Comparison of ENCODE assay signal across 36 cellular contexts in the genomic region with DNA sequence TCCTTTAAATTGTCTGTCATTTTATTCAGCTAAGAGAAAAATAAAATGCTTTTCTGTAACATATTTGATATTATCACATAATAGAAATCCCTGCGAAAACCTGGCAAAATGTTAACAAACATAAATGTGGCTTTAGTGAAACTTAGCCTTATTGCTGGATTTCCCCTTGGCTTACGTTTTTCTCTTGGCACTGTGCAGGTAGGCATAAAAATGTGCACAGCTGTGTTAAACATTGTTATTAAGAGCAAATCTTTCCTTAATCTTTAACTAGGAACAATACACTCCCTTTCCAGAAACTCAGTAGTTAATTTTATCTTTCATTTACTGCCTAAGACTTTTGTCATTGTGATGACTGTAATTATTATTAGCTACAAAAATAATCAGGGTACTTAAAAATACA.
"Had no signal": no experiment of that assay in that cellular context is flagged by ENCODE, and none has a peak within 500 bp of the region (broad histone marks: within the 10 kb centered on the region; RNA-seq: fewer than 3 reads in every experiment).

No MANE protein-coding gene starts in this region.

- H3K36me3 ChIP-seq: adrenal gland, brain microvascular endothelial cell, breast epithelium, WERI-Rb-1 had no signal

- ATAC-seq: activated CD4-positive, alpha-beta T cell treated with anti-CD3 and anti-CD28 coated beads for 36 hours; activated CD4-positive, CD25-positive, alpha-beta regulatory T cell treated with anti-CD3 and anti-CD28 coated beads, Interleukin-2, amount 50 U/mL, for 24 hours; activated CD8-positive, alpha-beta memory T cell treated with anti-CD3 and anti-CD28 coated beads, Interleukin-2, amount 10 ng/mL, durations not matched to agents 7 days and 5 days; activated CD8-positive, alpha-beta T cell treated with anti-CD3 and anti-CD28 coated beads, Interleukin-2, amount 10 ng/mL, durations not matched to agents 7 days and 5 days; body of pancreas; T-cell; WTC11 had no signal

- H3K4me3 ChIP-seq: adrenal gland, body of pancreas, breast epithelium had no signal

- DNase-seq: activated CD4-positive, alpha-beta memory T cell treated with anti-CD3 and anti-CD28 coated beads, Interleukin-2, amount 10 ng/mL, durations not matched to agents 7 days and 5 days; activated CD4-positive, alpha-beta T cell treated with anti-CD3 and anti-CD28 coated beads for 1 hour; activated CD4-positive, alpha-beta T cell treated with anti-CD3 and anti-CD28 coated beads for 36 hours; activated CD4-positive, alpha-beta T cell treated with anti-CD3 and anti-CD28 coated beads for 48 hours; activated CD4-positive, alpha-beta T cell treated with anti-CD3 and anti-CD28 coated beads, Interleukin-2, amount 10 ng/mL, durations not matched to agents 7 days and 5 days; activated CD4-positive, alpha-beta T cell treated with anti-CD3 and anti-CD28 coated beads, Interleukin-2, amount 50 U/mL, for 48 hours; activated CD4-positive, CD25-positive, alpha-beta regulatory T cell; activated CD8-positive, alpha-beta memory T cell treated with anti-CD3 and anti-CD28 coated beads for 24 hours; activated CD8-positive, alpha-beta memory T cell treated with anti-CD3 and anti-CD28 coated beads, Interleukin-2, amount 10 ng/mL, durations not matched to agents 7 days and 5 days; activated CD8-positive, alpha-beta memory T cell treated with anti-CD3 and anti-CD28 coated beads, Interleukin-2, amount 50 U/mL, for 48 hours; activated CD8-positive, alpha-beta T cell treated with anti-CD3 and anti-CD28 coated beads, Interleukin-2, amount 10 ng/mL, durations not matched to agents 7 days and 5 days; activated effector memory CD4-positive, alpha-beta T cell treated with Interleukin-2 at 50 U/mL for 16 hours; activated gamma-delta T cell; activated naive CD4-positive, alpha-beta T cell treated with anti-CD3 and anti-CD28 coated beads, Interleukin-2, amount 10 ng/mL, durations not matched to agents 7 days and 5 days; activated naive CD4-positive, alpha-beta T cell treated with Interleukin-2 at 50 U/mL for 16 hours; activated naive CD8-positive, alpha-beta T cell treated with anti-CD3 and anti-CD28 coated beads for 36 hours; activated T-cell treated with anti-CD3 and anti-CD28 coated beads, Interleukin-2, amount 50 U/mL, for 24 hours; activated T-cell treated with anti-CD3 and anti-CD28 coated beads, Interleukin-2, amount 50 U/mL, for 48 hours; adrenal gland; amniotic stem cell; aorta; body of pancreas; brain microvascular endothelial cell; central memory CD4-positive, alpha-beta T cell; T-cell; T-helper 2 cell; T-helper 9 cell; WERI-Rb-1 had no signal

- H3K27ac Mint-ChIP-seq: activated CD4-positive, alpha-beta memory T cell treated with anti-CD3 and anti-CD28 coated beads, Interleukin-2, amount 10 ng/mL, durations not matched to agents 7 days and 5 days; activated CD4-positive, alpha-beta T cell treated with anti-CD3 and anti-CD28 coated beads for 36 hours; activated CD4-positive, alpha-beta T cell treated with anti-CD3 and anti-CD28 coated beads, Interleukin-2, amount 10 ng/mL, durations not matched to agents 7 days and 5 days; activated CD8-positive, alpha-beta memory T cell treated with anti-CD3 and anti-CD28 coated beads, Interleukin-2, amount 10 ng/mL, durations not matched to agents 7 days and 5 days; activated CD8-positive, alpha-beta T cell treated with anti-CD3 and anti-CD28 coated beads, Interleukin-2, amount 10 ng/mL, durations not matched to agents 7 days and 5 days; activated naive CD4-positive, alpha-beta T cell treated with anti-CD3 and anti-CD28 coated beads, Interleukin-2, amount 10 ng/mL, durations not matched to agents 7 days and 5 days; activated naive CD4-positive, alpha-beta T cell treated with anti-CD3 and anti-CD28 coated beads, Interleukin-2, amount 50 U/mL, for 24 hours; activated naive CD8-positive, alpha-beta T cell treated with anti-CD3 and anti-CD28 coated beads for 36 hours; activated T-cell treated with anti-CD3 and anti-CD28 coated beads, Interleukin-2, amount 50 U/mL, for 24 hours; activated T-helper 2 cell treated with anti-CD3 and anti-CD28 coated beads, Interferon-gamma antibody, Interleukin-2, Interleukin-4, amounts not matched to agents 10 μg/mL and 5 μg/mL and 100 μg/mL, durations not matched to agents 14 hours and 24 hours and 36 hours; T-cell; T-helper 2 cell treated with Interferon-gamma antibody and Interleukin-4, amounts not matched to agents 5 μg/mL and 100 μg/mL, for 36 hours; WTC11 had no signal

- FAIRE-seq: astrocyte, TTC549 had no signal

- H3K36me3 Mint-ChIP-seq: activated CD8-positive, alpha-beta memory T cell treated with anti-CD3 and anti-CD28 coated beads, Interleukin-2, amount 10 ng/mL, durations not matched to agents 7 days and 5 days; activated naive CD4-positive, alpha-beta T cell treated with anti-CD3 and anti-CD28 coated beads, Interleukin-2, amount 10 ng/mL, durations not matched to agents 7 days and 5 days; activated naive CD4-positive, alpha-beta T cell treated with anti-CD3 and anti-CD28 coated beads, Interleukin-2, amount 50 U/mL, for 24 hours; activated naive CD8-positive, alpha-beta T cell treated with anti-CD3 and anti-CD28 coated beads for 36 hours; T-cell; WTC11 had no signal

- H3K27me3 Mint-ChIP-seq: activated CD4-positive, alpha-beta memory T cell treated with anti-CD3 and anti-CD28 coated beads, Interleukin-2, amount 10 ng/mL, durations not matched to agents 7 days and 5 days; activated CD4-positive, alpha-beta T cell treated with anti-CD3 and anti-CD28 coated beads for 36 hours; activated CD4-positive, alpha-beta T cell treated with anti-CD3 and anti-CD28 coated beads, Interleukin-2, amount 10 ng/mL, durations not matched to agents 7 days and 5 days; activated CD8-positive, alpha-beta memory T cell treated with anti-CD3 and anti-CD28 coated beads, Interleukin-2, amount 10 ng/mL, durations not matched to agents 7 days and 5 days; activated naive CD4-positive, alpha-beta T cell treated with anti-CD3 and anti-CD28 coated beads, Interleukin-2, amount 10 ng/mL, durations not matched to agents 7 days and 5 days; activated naive CD4-positive, alpha-beta T cell treated with anti-CD3 and anti-CD28 coated beads, Interleukin-2, amount 50 U/mL, for 24 hours; activated naive CD8-positive, alpha-beta T cell treated with anti-CD3 and anti-CD28 coated beads for 36 hours; activated T-cell treated with anti-CD3 and anti-CD28 coated beads, Interleukin-2, amount 50 U/mL, for 24 hours; T-cell had no signal

- H3K4me1 ChIP-seq: adrenal gland, breast epithelium had no signal

- H3K4me3 Mint-ChIP-seq: activated CD4-positive, alpha-beta memory T cell treated with anti-CD3 and anti-CD28 coated beads, Interleukin-2, amount 10 ng/mL, durations not matched to agents 7 days and 5 days; activated CD4-positive, alpha-beta T cell treated with anti-CD3 and anti-CD28 coated beads for 36 hours; activated CD4-positive, alpha-beta T cell treated with anti-CD3 and anti-CD28 coated beads, Interleukin-2, amount 10 ng/mL, durations not matched to agents 7 days and 5 days; activated CD8-positive, alpha-beta memory T cell treated with anti-CD3 and anti-CD28 coated beads, Interleukin-2, amount 10 ng/mL, durations not matched to agents 7 days and 5 days; activated CD8-positive, alpha-beta T cell treated with anti-CD3 and anti-CD28 coated beads, Interleukin-2, amount 10 ng/mL, durations not matched to agents 7 days and 5 days; activated naive CD4-positive, alpha-beta T cell treated with anti-CD3 and anti-CD28 coated beads, Interleukin-2, amount 10 ng/mL, durations not matched to agents 7 days and 5 days; activated naive CD4-positive, alpha-beta T cell treated with anti-CD3 and anti-CD28 coated beads, Interleukin-2, amount 50 U/mL, for 24 hours; activated naive CD8-positive, alpha-beta T cell treated with anti-CD3 and anti-CD28 coated beads for 36 hours; activated T-cell treated with anti-CD3 and anti-CD28 coated beads, Interleukin-2, amount 50 U/mL, for 24 hours; T-cell; T-helper 2 cell treated with Interferon-gamma antibody and Interleukin-4, amounts not matched to agents 5 μg/mL and 100 μg/mL, for 36 hours; WTC11 had no signal

- H3K27ac ChIP-seq: adrenal gland, body of pancreas, brain microvascular endothelial cell, breast epithelium, WERI-Rb-1 had no signal

- H3K4me1 Mint-ChIP-seq: activated CD4-positive, alpha-beta memory T cell treated with anti-CD3 and anti-CD28 coated beads, Interleukin-2, amount 10 ng/mL, durations not matched to agents 7 days and 5 days; activated CD4-positive, alpha-beta T cell treated with anti-CD3 and anti-CD28 coated beads for 36 hours; activated CD4-positive, alpha-beta T cell treated with anti-CD3 and anti-CD28 coated beads, Interleukin-2, amount 10 ng/mL, durations not matched to agents 7 days and 5 days; activated CD8-positive, alpha-beta memory T cell treated with anti-CD3 and anti-CD28 coated beads, Interleukin-2, amount 10 ng/mL, durations not matched to agents 7 days and 5 days; activated naive CD4-positive, alpha-beta T cell treated with anti-CD3 and anti-CD28 coated beads, Interleukin-2, amount 10 ng/mL, durations not matched to agents 7 days and 5 days; activated naive CD4-positive, alpha-beta T cell treated with anti-CD3 and anti-CD28 coated beads, Interleukin-2, amount 50 U/mL, for 24 hours; activated naive CD8-positive, alpha-beta T cell treated with anti-CD3 and anti-CD28 coated beads for 36 hours; T-cell had no signal

- H3K9me3 ChIP-seq: adrenal gland, body of pancreas, breast epithelium had no signal

- H3K27me3 ChIP-seq: adrenal gland, body of pancreas, brain microvascular endothelial cell, breast epithelium had no signal
